19 cellular contexts compared by ENCODE assay signal in the genomic region with DNA sequence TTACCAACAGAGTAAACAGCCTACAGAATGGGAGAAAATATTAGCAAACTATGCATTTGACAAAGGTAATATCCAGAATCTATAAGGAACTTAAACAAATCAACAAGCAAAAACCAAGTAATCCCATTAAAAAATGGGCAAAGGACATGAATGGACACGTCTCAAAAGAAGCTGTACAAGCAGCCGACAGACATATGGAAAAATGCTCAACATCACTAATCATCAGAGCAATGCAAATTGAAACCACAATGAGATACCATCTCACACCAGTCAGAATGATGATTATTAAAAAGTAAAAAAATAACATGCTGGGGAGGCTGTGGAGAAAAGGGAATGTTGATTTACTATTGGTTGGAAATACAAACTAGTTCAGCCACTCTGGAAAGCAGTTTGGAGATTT. TPM values are rescaled to one million over a fixed set of nuclear protein-coding genes. Genes with fewer than 3 reads are reported as not detected.
A peak's percentile ranks its signal among the peaks of the same experiment; 100 is the strongest.
DNase-seq lines count a peak whose midpoint lies in the region; ATAC-seq, FAIRE-seq and TF ChIP-seq lines count a peak whose summit lies in the region.
"Had no signal": no experiment of that assay in that cellular context is flagged by ENCODE, and none has a peak within 500 bp of the region (broad histone marks: within the 10 kb centered on the region; RNA-seq: fewer than 3 reads in every experiment).

No MANE protein-coding gene starts in this region.

- H3K27me3 Mint-ChIP-seq in WTC11 (ENCODE audit: low read depth) = no peaks in the 10 kb centered on the region; the same call in 1 of the 2 replicates

- CTCF ChIA-PET in WTC11 (lab: Charles Lee) = no interaction called here

- H3K36me3 ChIP-seq in bronchial epithelial cell (ENCODE audit: control insufficient read depth, insufficient read depth, low read length) = no peaks in the 10 kb centered on the region
- H3K36me3 ChIP-seq: BLaER1 had no signal

- no peaks in the 10 kb centered on the region for H3K4me1 Mint-ChIP-seq in WTC11
- H3K4me1 Mint-ChIP-seq: CD14-positive monocyte; CD4-positive, alpha-beta memory T cell; H9 had no signal

- POLR2A ChIA-PET in WTC11 (lab: Charles Lee) = no interaction called here

- no peak for FAIRE-seq in bronchial epithelial cell (lab: Jason Lieb, UNC)
- FAIRE-seq: HTR-8/SVneo had no signal

- no peak overlapping the region for H3K4me3 ChIP-seq in bronchial epithelial cell (ENCODE audit: low read depth, low read length)
- H3K4me3 ChIP-seq: BLaER1 had no signal

- no peak overlapping the region for H3K27ac ChIP-seq in foreskin keratinocyte
- H3K27ac ChIP-seq: BLaER1 had no signal

- H3K27me3 ChIP-seq in bronchial epithelial cell (ENCODE audit: control insufficient read depth, insufficient read depth, low read length) = no peaks in the 10 kb centered on the region
- no peaks in the 10 kb centered on the region for H3K27me3 ChIP-seq in foreskin keratinocyte
- H3K27me3 ChIP-seq: BLaER1 had no signal

- peak; percentile 87 for ATAC-seq in foreskin keratinocyte
- no peak for ATAC-seq in GM18519 (IDR thresholded peaks at IDR 0.05; ENCODE audit: low FRiP score, unreplicated experiment)
- no peak for ATAC-seq in WTC11

- H3K9me3 Mint-ChIP-seq in WTC11 = peaks cover 17% of the 10 kb centered on the region

- TF ChIP-seq CTCF in bronchial epithelial cell (IDR thresholded peaks at IDR 0.05; ENCODE audit: insufficient read depth, low read length, severe bottlenecking) (no peak), foreskin keratinocyte (conservative IDR thresholded peaks at IDR 0.05) (no peak), WTC11 (IDR thresholded peaks at IDR 0.05) (no peak)

- no peak overlapping the region for H3K4me3 Mint-ChIP-seq in WTC11
- H3K4me3 Mint-ChIP-seq: CD14-positive monocyte; CD4-positive, alpha-beta memory T cell; H9 had no signal

- peaks cover 4% of the 10 kb centered on the region; the same call in 1 of the 2 replicates for H3K36me3 Mint-ChIP-seq in WTC11
- H3K36me3 Mint-ChIP-seq: CD14-positive monocyte; CD4-positive, alpha-beta memory T cell had no signal

- H3K27ac Mint-ChIP-seq in WTC11 = no peak overlapping the region
- H3K27ac Mint-ChIP-seq: CD14-positive monocyte; CD4-positive, alpha-beta memory T cell; H9 had no signal

- peaks cover 6% of the 10 kb centered on the region for H3K4me1 ChIP-seq in foreskin keratinocyte
- H3K4me1 ChIP-seq: BLaER1 had no signal

- peak; percentile 8 to 30 for DNase-seq in NCI-H526 (lab: John Stamatoyannopoulos, UW)
- DNase-seq in NCI-H526 treated with DMSO at 0.1 percent for 48 hours (lab: John Stamatoyannopoulos, UW) = no peak
- DNase-seq in bronchial epithelial cell (ENCODE audit: low read depth) = peak; percentile 61
- peak; percentile 74 to 89 for DNase-seq in foreskin keratinocyte
- no peak for DNase-seq in WTC11 (ENCODE audit: low spot score)
- no peak for DNase-seq in NCI-H2081 (lab: John Stamatoyannopoulos, UW)
- DNase-seq: 8988T; CD4-positive, alpha-beta memory T cell; DMS153; DMS79; GF-D8; GOT3; H9 had no signal

TF ChIP-seq in WTC11, 78 proteins besides CTCF, POLR2A, EP300 and RAD21 (continues in another document):
- TF ChIP-seq ESRRA (CRISPR knock-in tag; IDR thresholded peaks at IDR 0.05; ENCODE audit: borderline replicate concordance) (no peak), SMAD4 (CRISPR knock-in tag; IDR thresholded peaks at IDR 0.05) (no peak), ZNF423 (CRISPR knock-in tag; IDR thresholded peaks at IDR 0.05) (no peak), NR3C1 (CRISPR knock-in tag; conservative IDR thresholded peaks at IDR 0.05; ENCODE audit: low read depth) (no peak), ZNF121 (CRISPR knock-in tag; IDR thresholded peaks at IDR 0.05) (no peak), SMAD3 (CRISPR knock-in tag; IDR thresholded peaks at IDR 0.05; ENCODE audit: borderline replicate concordance) (no peak), GRHL2 (CRISPR knock-in tag; IDR thresholded peaks at IDR 0.05; ENCODE audit: insufficient replicate concordance, severe bottlenecking) (no peak), MYBL2 (CRISPR knock-in tag; IDR thresholded peaks at IDR 0.05) (no peak), NFE2L1 (CRISPR knock-in tag; IDR thresholded peaks at IDR 0.05) (no peak), NR1H2 (CRISPR knock-in tag; IDR thresholded peaks at IDR 0.05) (no peak), CREB1 (CRISPR knock-in tag; IDR thresholded peaks at IDR 0.05) (no peak), EMX1 (CRISPR knock-in tag; IDR thresholded peaks at IDR 0.05) (no peak), NFATC4 (CRISPR knock-in tag; IDR thresholded peaks at IDR 0.05) (no peak), RELA (CRISPR knock-in tag; IDR thresholded peaks at IDR 0.05; ENCODE audit: borderline replicate concordance) (no peak)
- TF ChIP-seq, protein P1, sequence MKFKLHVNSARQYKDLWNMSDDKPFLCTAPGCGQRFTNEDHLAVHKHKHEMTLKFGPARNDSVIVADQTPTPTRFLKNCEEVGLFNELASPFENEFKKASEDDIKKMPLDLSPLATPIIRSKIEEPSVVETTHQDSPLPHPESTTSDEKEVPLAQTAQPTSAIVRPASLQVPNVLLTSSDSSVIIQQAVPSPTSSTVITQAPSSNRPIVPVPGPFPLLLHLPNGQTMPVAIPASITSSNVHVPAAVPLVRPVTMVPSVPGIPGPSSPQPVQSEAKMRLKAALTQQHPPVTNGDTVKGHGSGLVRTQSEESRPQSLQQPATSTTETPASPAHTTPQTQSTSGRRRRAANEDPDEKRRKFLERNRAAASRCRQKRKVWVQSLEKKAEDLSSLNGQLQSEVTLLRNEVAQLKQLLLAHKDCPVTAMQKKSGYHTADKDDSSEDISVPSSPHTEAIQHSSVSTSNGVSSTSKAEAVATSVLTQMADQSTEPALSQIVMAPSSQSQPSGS (CRISPR knock-in tag; IDR thresholded peaks at IDR 0.05; ENCODE audit: borderline replicate concordance, low read depth) = no peak
- TF ChIP-seq, protein P2, sequence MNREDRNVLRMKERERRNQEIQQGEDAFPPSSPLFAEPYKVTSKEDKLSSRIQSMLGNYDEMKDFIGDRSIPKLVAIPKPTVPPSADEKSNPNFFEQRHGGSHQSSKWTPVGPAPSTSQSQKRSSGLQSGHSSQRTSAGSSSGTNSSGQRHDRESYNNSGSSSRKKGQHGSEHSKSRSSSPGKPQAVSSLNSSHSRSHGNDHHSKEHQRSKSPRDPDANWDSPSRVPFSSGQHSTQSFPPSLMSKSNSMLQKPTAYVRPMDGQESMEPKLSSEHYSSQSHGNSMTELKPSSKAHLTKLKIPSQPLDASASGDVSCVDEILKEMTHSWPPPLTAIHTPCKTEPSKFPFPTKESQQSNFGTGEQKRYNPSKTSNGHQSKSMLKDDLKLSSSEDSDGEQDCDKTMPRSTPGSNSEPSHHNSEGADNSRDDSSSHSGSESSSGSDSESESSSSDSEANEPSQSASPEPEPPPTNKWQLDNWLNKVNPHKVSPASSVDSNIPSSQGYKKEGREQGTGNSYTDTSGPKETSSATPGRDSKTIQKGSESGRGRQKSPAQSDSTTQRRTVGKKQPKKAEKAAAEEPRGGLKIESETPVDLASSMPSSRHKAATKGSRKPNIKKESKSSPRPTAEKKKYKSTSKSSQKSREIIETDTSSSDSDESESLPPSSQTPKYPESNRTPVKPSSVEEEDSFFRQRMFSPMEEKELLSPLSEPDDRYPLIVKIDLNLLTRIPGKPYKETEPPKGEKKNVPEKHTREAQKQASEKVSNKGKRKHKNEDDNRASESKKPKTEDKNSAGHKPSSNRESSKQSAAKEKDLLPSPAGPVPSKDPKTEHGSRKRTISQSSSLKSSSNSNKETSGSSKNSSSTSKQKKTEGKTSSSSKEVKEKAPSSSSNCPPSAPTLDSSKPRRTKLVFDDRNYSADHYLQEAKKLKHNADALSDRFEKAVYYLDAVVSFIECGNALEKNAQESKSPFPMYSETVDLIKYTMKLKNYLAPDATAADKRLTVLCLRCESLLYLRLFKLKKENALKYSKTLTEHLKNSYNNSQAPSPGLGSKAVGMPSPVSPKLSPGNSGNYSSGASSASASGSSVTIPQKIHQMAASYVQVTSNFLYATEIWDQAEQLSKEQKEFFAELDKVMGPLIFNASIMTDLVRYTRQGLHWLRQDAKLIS (CRISPR knock-in tag; IDR thresholded peaks at IDR 0.05; ENCODE audit: borderline replicate concordance) = no peak
- TF ChIP-seq, protein P3, sequence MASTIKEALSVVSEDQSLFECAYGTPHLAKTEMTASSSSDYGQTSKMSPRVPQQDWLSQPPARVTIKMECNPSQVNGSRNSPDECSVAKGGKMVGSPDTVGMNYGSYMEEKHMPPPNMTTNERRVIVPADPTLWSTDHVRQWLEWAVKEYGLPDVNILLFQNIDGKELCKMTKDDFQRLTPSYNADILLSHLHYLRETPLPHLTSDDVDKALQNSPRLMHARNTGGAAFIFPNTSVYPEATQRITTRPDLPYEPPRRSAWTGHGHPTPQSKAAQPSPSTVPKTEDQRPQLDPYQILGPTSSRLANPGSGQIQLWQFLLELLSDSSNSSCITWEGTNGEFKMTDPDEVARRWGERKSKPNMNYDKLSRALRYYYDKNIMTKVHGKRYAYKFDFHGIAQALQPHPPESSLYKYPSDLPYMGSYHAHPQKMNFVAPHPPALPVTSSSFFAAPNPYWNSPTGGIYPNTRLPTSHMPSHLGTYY (CRISPR knock-in tag; IDR thresholded peaks at IDR 0.05) = no peak

RNA-seq across cellular contexts. Expression of a gene that starts 30.7 kb away (rescaled TPM):
- total RNA-seq in bronchial epithelial cell (3.2 and 7.3 TPM in 2 replicates), foreskin keratinocyte (0.44 and 0.74 TPM in 2 replicates), WTC11 (2021) (16.0 to 18.1 TPM (median 16.1 TPM) in 3 replicates)
- polyA plus RNA-seq in foreskin keratinocyte = 0.08 and 0.11 TPM in 2 replicates

RNA-seq across cellular contexts. Expression of a gene that starts 48.4 kb away (rescaled TPM):
- 0.13 and 0.26 TPM in 2 replicates for total RNA-seq in bronchial epithelial cell
- 0.39 and 0.44 TPM in 2 replicates for total RNA-seq in foreskin keratinocyte
- 0.28 and 0.36 TPM in 2 replicates for polyA plus RNA-seq in foreskin keratinocyte
- not detected in 3 replicates for total RNA-seq in WTC11 (2021)
- total RNA-seq: A673; CD4-positive, alpha-beta memory T cell; H9 had no signal
- polyA plus RNA-seq: AG04450; CD14-positive monocyte; CD4-positive, alpha-beta memory T cell had no signal

Comparison
In these comparisons a context has a peak if more than half of its experiments do, and no peak if none do; other contexts are left out.
1. DNase-seq: peak in NCI-H526 (2 of 2), bronchial epithelial cell (single experiment) and foreskin keratinocyte (2 of 2); none in NCI-H526 treated with DMSO at 0.1 percent for 48 hours (single experiment), WTC11 (single experiment) and NCI-H2081 (0 of 2).